In the genomic region with DNA sequence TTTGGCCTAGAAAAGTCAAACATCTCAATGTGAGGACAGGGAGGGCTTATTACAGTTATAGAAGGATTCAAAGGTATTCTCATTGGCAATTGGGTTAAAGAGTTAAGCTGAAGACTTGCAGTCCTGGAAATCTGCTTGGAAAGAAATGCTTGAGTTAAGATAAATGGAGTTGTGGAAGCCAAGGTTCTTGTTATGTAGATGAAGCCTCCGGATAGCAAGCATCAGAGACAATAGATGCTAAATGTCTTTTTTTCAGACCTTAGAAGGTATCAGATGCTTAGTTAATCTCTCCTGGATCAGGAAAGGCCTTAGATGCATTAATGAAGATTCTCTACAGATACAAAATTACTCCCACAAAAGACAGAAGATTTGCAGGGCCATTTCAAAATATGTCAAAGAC, we compare ENCODE assay signal across 20 cellular contexts.
DNase-seq lines count a peak whose midpoint lies in the region; ATAC-seq and TF ChIP-seq lines count a peak whose summit lies in the region.
"Had no signal": no experiment of that assay in that cellular context is flagged by ENCODE, and none has a peak within 500 bp of the region (broad histone marks: within the 10 kb centered on the region; RNA-seq: fewer than 3 reads in every experiment).

No MANE protein-coding gene starts in this region.

- peak; percentile 39 for DNase-seq in GM23338 (ENCODE audit: low spot score)
- peak; percentile 42 for DNase-seq in NT2/D1 (ENCODE audit: low read depth, low spot score)
- no peak for DNase-seq in endodermal cell
- peak; percentile 6 for DNase-seq in osteoblast (ENCODE audit: insufficient read length, low spot score, missing footprints)
- DNase-seq in H7 = no peak
- DNase-seq in islet precursor cell = no peak
- no peak for DNase-seq in natural killer cell
- DNase-seq: 8988T; ACHN; AML-193; BE2C; CD4-positive, alpha-beta T cell; CD8-positive, alpha-beta memory T cell; DMS53; DMS79 treated with DMSO at 0.1 percent for 48 hours; GM23248; HCEC 1CT had no signal

- H3K79me2 ChIP-seq in GM23338 (replicated peaks; ENCODE audit: insufficient read depth) (no peaks in the 10 kb centered on the region), osteoblast (ENCODE audit: insufficient read depth, low read length) (no peaks in the 10 kb centered on the region)

- H3K9ac ChIP-seq in NT2/D1 (ENCODE audit: insufficient read length, low read depth) = no peak overlapping the region
- no peak overlapping the region for H3K9ac ChIP-seq in endodermal cell (ENCODE audit: extremely low read depth, low read length, poor library complexity, severe bottlenecking)
- H3K9ac ChIP-seq: BLaER1 treated with 17β-estradiol and CSF1 and Interleukin-3, amounts not matched to agents 10 nM and 100 nM; GM23248 had no signal

- peaks cover 25% of the 10 kb centered on the region for H3K4me1 Mint-ChIP-seq in GM23338
- peaks cover 13% of the 10 kb centered on the region for H3K4me1 Mint-ChIP-seq in endodermal cell
- H3K4me1 Mint-ChIP-seq in natural killer cell = no peaks in the 10 kb centered on the region
- H3K4me1 Mint-ChIP-seq: CD14-positive monocyte; CD8-positive, alpha-beta memory T cell had no signal

- WGBS in endodermal cell (ENCODE audit: insufficient coverage in 1 of 2, insufficient read length in 1 of 2), 2 experiments = 30% methylated on average over 1 of the region's 1 CpG; no CpG with 5 or more reads in 1 of the 2 experiments

- H3K9me3 ChIP-seq in NT2/D1 (ENCODE audit: insufficient read depth, low read length) = 0 out of 2 replicates have a peak, but pooled peaks cover 3% of the 10 kb centered on the region
- no peaks in the 10 kb centered on the region for H3K9me3 ChIP-seq in endodermal cell (ENCODE audit: control insufficient read depth, low read length)
- H3K9me3 ChIP-seq in osteoblast (ENCODE audit: low read depth, low read length) = no peaks in the 10 kb centered on the region
- H3K9me3 ChIP-seq: A549, BE2C had no signal

- peak overlapping the region; percentile 59 for H3K4me2 ChIP-seq in GM23338
- no peak overlapping the region for H3K4me2 ChIP-seq in osteoblast (ENCODE audit: insufficient read depth, low read length)
- H3K4me2 ChIP-seq: A549; BLaER1 treated with 17β-estradiol and CSF1 and Interleukin-3, amounts not matched to agents 10 nM and 100 nM had no signal

- intact Hi-C loops in natural killer cell (cut with micrococcal nuclease) = no loop called here

- H4K20me1 ChIP-seq in GM23338 (replicated peaks; ENCODE audit: insufficient read depth) (no peaks in the 10 kb centered on the region), osteoblast (ENCODE audit: insufficient read depth, low read length) (no peaks in the 10 kb centered on the region)

- no peak; the same call in 2 of the 3 replicates for ATAC-seq in GM23338
- no peak for ATAC-seq in natural killer cell
- ATAC-seq: A549 had no signal

- no peak overlapping the region for H3K4me3 ChIP-seq in GM23338
- H3K4me3 ChIP-seq in NT2/D1 (ENCODE audit: insufficient read length, low read depth) = no peak overlapping the region
- H3K4me3 ChIP-seq in endodermal cell (ENCODE audit: low read length) = no peak overlapping the region
- no peak overlapping the region for H3K4me3 ChIP-seq in osteoblast (ENCODE audit: insufficient read depth, low read length)
- H3K4me3 ChIP-seq in H7 (ENCODE audit: insufficient read depth, low read depth, low read length) = no peak overlapping the region
- H3K4me3 ChIP-seq: A549; BLaER1 treated with 17β-estradiol and CSF1 and Interleukin-3, amounts not matched to agents 10 nM and 100 nM; GM23248 had no signal

- H3K4me1 ChIP-seq in GM23338 (ENCODE audit: insufficient read depth) (peaks cover 15% of the 10 kb centered on the region), NT2/D1 (ENCODE audit: insufficient read depth, insufficient read length) (no peaks in the 10 kb centered on the region), endodermal cell (ENCODE audit: control insufficient read depth, insufficient read depth, low read length) (no peaks in the 10 kb centered on the region), osteoblast (ENCODE audit: insufficient read depth, low read length) (no peaks in the 10 kb centered on the region)
- H3K4me1 ChIP-seq: A549; BE2C; BLaER1 treated with 17β-estradiol and CSF1 and Interleukin-3, amounts not matched to agents 10 nM and 100 nM had no signal

- no peaks in the 10 kb centered on the region for H3K9me2 ChIP-seq in GM23338 (ENCODE audit: insufficient read depth)

- H3K4me3 Mint-ChIP-seq in GM23338 (peak overlapping the region; percentile 7; the same call in 1 of the 3 replicates), endodermal cell (no peak overlapping the region), natural killer cell (no peak overlapping the region)
- H3K4me3 Mint-ChIP-seq: CD14-positive monocyte; CD4-positive, alpha-beta T cell; CD8-positive, alpha-beta memory T cell had no signal

- no peaks in the 10 kb centered on the region for H3F3A ChIP-seq in GM23338 (replicated peaks; ENCODE audit: low read depth)

- H3K36me3 Mint-ChIP-seq in GM23338 (ENCODE audit: low read depth) (peaks cover 3% of the 10 kb centered on the region; the same call in 1 of the 3 replicates), endodermal cell (ENCODE audit: low read depth) (no peaks in the 10 kb centered on the region), natural killer cell (no peaks in the 10 kb centered on the region)
- H3K36me3 Mint-ChIP-seq: CD14-positive monocyte; CD8-positive, alpha-beta memory T cell had no signal

- H3K9me3 Mint-ChIP-seq in GM23338 = no peaks in the 10 kb centered on the region; the same call in 2 of the 3 replicates
- H3K9me3 Mint-ChIP-seq in endodermal cell = peaks cover 35% of the 10 kb centered on the region
- H3K9me3 Mint-ChIP-seq in natural killer cell = peaks cover 8 to 9% of the 10 kb centered on the region in 2 donors
- H3K9me3 Mint-ChIP-seq: CD4-positive, alpha-beta T cell had no signal

- H3K27ac ChIP-seq in GM23338 (ENCODE audit: low read depth) (0 out of 2 replicates have a peak overlapping the region, but pooled peaks have one; percentile 56), endodermal cell (ENCODE audit: low read depth, low read length) (no peak overlapping the region), osteoblast (ENCODE audit: low read depth, low read length) (no peak overlapping the region)
- H3K27ac ChIP-seq: A549; BLaER1 treated with 17β-estradiol and CSF1 and Interleukin-3, amounts not matched to agents 10 nM and 100 nM; GM23248 had no signal

- TF ChIP-seq CTCF in GM23338 (conservative IDR thresholded peaks at IDR 0.05; ENCODE audit: low read depth in 2 of 2) (no peak), endodermal cell (conservative IDR thresholded peaks at IDR 0.05) (no peak), osteoblast (IDR thresholded peaks at IDR 0.05; ENCODE audit: extremely low read depth, low read depth, low read length) (no peak), natural killer cell (IDR thresholded peaks at IDR 0.05) (no peak)

- no peaks in the 10 kb centered on the region for H3K36me3 ChIP-seq in GM23338 (ENCODE audit: insufficient read depth)
- no peaks in the 10 kb centered on the region for H3K36me3 ChIP-seq in NT2/D1 (ENCODE audit: insufficient read depth, insufficient read length, low read length)
- H3K36me3 ChIP-seq in endodermal cell (ENCODE audit: control insufficient read depth, insufficient read depth, low read length) = no peaks in the 10 kb centered on the region
- no peaks in the 10 kb centered on the region for H3K36me3 ChIP-seq in osteoblast (ENCODE audit: insufficient read depth, low read length)
- H3K36me3 ChIP-seq in H7 (replicated peaks; ENCODE audit: control insufficient read depth, insufficient read depth, low read length) = no peaks in the 10 kb centered on the region
- H3K36me3 ChIP-seq: BE2C; BLaER1 treated with 17β-estradiol and CSF1 and Interleukin-3, amounts not matched to agents 10 nM and 100 nM had no signal

- peak overlapping the region; percentile 61 for H3K27ac Mint-ChIP-seq in GM23338
- peak overlapping the region; percentile 41 for H3K27ac Mint-ChIP-seq in endodermal cell
- no peak overlapping the region for H3K27ac Mint-ChIP-seq in natural killer cell
- H3K27ac Mint-ChIP-seq: CD14-positive monocyte; CD4-positive, alpha-beta T cell; CD8-positive, alpha-beta memory T cell had no signal

- peaks cover 3% of the 10 kb centered on the region for H3K27me3 Mint-ChIP-seq in GM23338 (ENCODE audit: insufficient read depth, low read depth, poor library complexity)
- H3K27me3 Mint-ChIP-seq in endodermal cell (ENCODE audit: insufficient read depth) = no peaks in the 10 kb centered on the region
- H3K27me3 Mint-ChIP-seq in natural killer cell (ENCODE audit: low read depth in 2 of 2) = no peaks in the 10 kb centered on the region
- H3K27me3 Mint-ChIP-seq: CD4-positive, alpha-beta T cell; CD8-positive, alpha-beta memory T cell had no signal

- no peaks in the 10 kb centered on the region for H3K27me3 ChIP-seq in GM23338 (ENCODE audit: insufficient read depth)
- no peaks in the 10 kb centered on the region for H3K27me3 ChIP-seq in NT2/D1 (ENCODE audit: insufficient read depth, insufficient read length)
- no peaks in the 10 kb centered on the region for H3K27me3 ChIP-seq in endodermal cell (ENCODE audit: control insufficient read depth, insufficient read depth, low read length, poor library complexity, severe bottlenecking)
- H3K27me3 ChIP-seq in osteoblast (ENCODE audit: insufficient read depth, low read length) = no peaks in the 10 kb centered on the region
- H3K27me3 ChIP-seq in H7 (ENCODE audit: control insufficient read depth, insufficient read depth, low read length) = no peaks in the 10 kb centered on the region
- H3K27me3 ChIP-seq: BE2C had no signal

- H2AFZ ChIP-seq in GM23338 = no peak overlapping the region
- H2AFZ ChIP-seq in osteoblast (ENCODE audit: low read length) = no peak overlapping the region
- H2AFZ ChIP-seq: GM23248 had no signal

TF ChIP-seq in GM23338, 12 proteins besides CTCF, POLR2A, EP300 and RAD21 (continues in another document):
- no peak; the same call in 1 of the 2 replicates for TF ChIP-seq NANOG (IDR thresholded peaks at IDR 0.05; ENCODE audit: borderline replicate concordance)

Comparison
In these comparisons a context has a peak if more than half of its experiments do, and no peak if none do; other contexts are left out.
1. DNase-seq: peak in GM23338 (single experiment), NT2/D1 (single experiment) and osteoblast (single experiment); none in endodermal cell (single experiment), H7 (single experiment), islet precursor cell (single experiment) and natural killer cell (single experiment).
2. H3K27ac Mint-ChIP-seq: peak in GM23338 (single experiment) and endodermal cell (single experiment); none in natural killer cell (0 of 2).